Comparison of ENCODE assay signal across 8 cellular contexts in the genomic region with DNA sequence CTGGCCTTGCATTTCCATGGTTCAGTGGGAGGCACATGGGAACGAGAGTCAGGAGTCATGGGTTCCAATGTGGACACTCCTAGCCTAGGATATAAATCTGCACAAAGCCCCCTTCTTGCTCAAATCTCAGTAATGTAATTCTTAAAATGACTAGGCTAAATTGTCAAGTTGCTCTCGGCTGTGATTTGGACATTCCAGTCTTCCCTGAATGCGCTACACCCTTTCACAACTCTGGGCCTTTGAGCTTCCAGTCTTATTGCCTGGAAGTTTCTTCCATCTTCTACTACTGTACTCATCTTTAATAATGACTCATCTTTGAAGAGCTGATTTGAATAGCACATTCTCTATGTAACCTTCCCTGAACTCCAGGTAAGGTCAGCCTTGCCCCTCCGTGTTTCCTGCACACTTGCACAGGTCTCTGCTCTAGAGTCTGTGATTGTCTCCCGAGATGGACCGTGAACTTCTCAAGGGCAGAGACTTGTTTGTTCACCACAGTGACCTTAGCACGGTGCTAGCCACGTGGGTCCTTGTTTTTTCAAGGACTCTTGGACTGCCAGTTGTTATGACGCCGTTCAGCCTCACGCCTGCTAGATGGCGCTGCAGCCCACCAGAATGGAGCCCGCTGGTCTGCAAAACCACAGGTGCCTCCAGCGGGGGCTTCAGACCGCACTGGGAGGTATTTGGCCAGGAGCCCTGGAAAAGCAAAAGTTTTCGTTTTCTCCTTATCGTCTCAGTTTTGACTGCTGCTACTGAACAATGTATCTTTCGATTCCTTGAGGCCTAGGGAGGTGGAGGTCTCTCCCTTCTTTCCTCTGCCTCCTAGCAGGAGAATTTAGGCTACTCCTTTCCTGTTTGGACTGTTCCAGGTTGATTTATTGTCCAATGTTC. TPM values are rescaled to one million over a fixed set of nuclear protein-coding genes. Genes with fewer than 3 reads are reported as not detected.
DNase-seq lines count a peak whose midpoint lies in the region; ATAC-seq and TF ChIP-seq lines count a peak whose summit lies in the region.

No MANE protein-coding gene starts in this region.

- TF ChIP-seq EP300 in neural cell (conservative IDR thresholded peaks at IDR 0.05; ENCODE audit: poor library complexity, severe bottlenecking): no peak

- H3K9ac ChIP-seq in OCI-LY1 (ENCODE audit: low read length) (peak overlapping the region; percentile 9; the same call in 1 of the 2 replicates), fibroblast of lung (ENCODE audit: insufficient read depth, low read length) (no peak overlapping the region), neural cell (ENCODE audit: low read length) (no peak overlapping the region)

- H3K9me2 ChIP-seq in OCI-LY1 (ENCODE audit: low read depth, low read length) (no peaks in the 10 kb centered on the region), neural cell (ENCODE audit: insufficient read depth, low read length) (no peaks in the 10 kb centered on the region)

- H2AFZ ChIP-seq in OCI-LY1 (ENCODE audit: low read length): no peak overlapping the region
- peak overlapping the region; percentile 34 for H2AFZ ChIP-seq in fibroblast of lung (ENCODE audit: low read length)
- no peak overlapping the region for H2AFZ ChIP-seq in neural cell (ENCODE audit: low read depth, low read length)

- H3K36me3 ChIP-seq in OCI-LY1 (ENCODE audit: insufficient read depth, low read length) (no peaks in the 10 kb centered on the region), fibroblast of lung (ENCODE audit: control insufficient read depth, insufficient read depth, low read length) (no peaks in the 10 kb centered on the region), neural cell (ENCODE audit: insufficient read depth, low read length) (no peaks in the 10 kb centered on the region)

- no peaks in the 10 kb centered on the region for H3K79me2 ChIP-seq in OCI-LY1 (ENCODE audit: insufficient read depth, low read length)
- no peaks in the 10 kb centered on the region for H3K79me2 ChIP-seq in fibroblast of lung (ENCODE audit: control insufficient read depth, insufficient read depth, low read length)
- no peaks in the 10 kb centered on the region for H3K79me2 ChIP-seq in neural cell (replicated peaks; ENCODE audit: insufficient read depth, low read length)

- TF ChIP-seq CTCF in OCI-LY1 (IDR thresholded peaks at IDR 0.05; ENCODE audit: low read length) (peak; percentile 98), fibroblast of lung (conservative IDR thresholded peaks at IDR 0.05 in 1 of 2, IDR thresholded peaks at IDR 0.05 in 1 of 2; ENCODE audit: low read depth in 1 of 2, low read length in 2 of 2) (peak; percentile 92 to 96), neural cell (IDR thresholded peaks at IDR 0.05; ENCODE audit: poor library complexity, severe bottlenecking) (peak; percentile 74)

- peak overlapping the region; percentile 66 for H3K27ac ChIP-seq in OCI-LY1 (ENCODE audit: low read depth, low read length, poor library complexity, severe bottlenecking)
- H3K27ac ChIP-seq in fibroblast of lung (ENCODE audit: insufficient read depth, low read length): no peak overlapping the region
- no peak overlapping the region for H3K27ac ChIP-seq in neural cell (ENCODE audit: low read length)
- no peak overlapping the region for H3K27ac ChIP-seq in substantia nigra (ENCODE audit: low read depth, low read length, poor library complexity, severe bottlenecking)

- peak overlapping the region; percentile 22 for H3K4me3 ChIP-seq in OCI-LY1 (ENCODE audit: low read depth, low read length, poor library complexity, severe bottlenecking)
- H3K4me3 ChIP-seq in fibroblast of lung (replicated peaks in 1 of 4; ENCODE audit: control extremely low read depth in 1 of 4, insufficient read depth in 1 of 4, low read depth in 3 of 4, low read length in 4 of 4): peak overlapping the region in 1 of 4 experiments; percentile 12
- H3K4me3 ChIP-seq in neural cell (ENCODE audit: low read length): no peak overlapping the region

- H3K9me3 ChIP-seq in OCI-LY1 (ENCODE audit: low read length) (no peaks in the 10 kb centered on the region), fibroblast of lung (ENCODE audit: control insufficient read depth, insufficient read depth, low read depth, low read length) (no peaks in the 10 kb centered on the region), neural cell (ENCODE audit: low read length) (no peaks in the 10 kb centered on the region)

- H4K20me1 ChIP-seq in OCI-LY1 (ENCODE audit: insufficient read depth, low read length) (no peaks in the 10 kb centered on the region), fibroblast of lung (ENCODE audit: control insufficient read depth, extremely low read depth, insufficient read depth, low read length) (no peaks in the 10 kb centered on the region), neural cell (ENCODE audit: insufficient read depth) (no peaks in the 10 kb centered on the region)

- H3K4me1 ChIP-seq in OCI-LY1 (ENCODE audit: insufficient read depth, low read length, severe bottlenecking): peaks cover 42% of the 10 kb centered on the region
- peaks cover 9% of the 10 kb centered on the region for H3K4me1 ChIP-seq in fibroblast of lung (ENCODE audit: control insufficient read depth, extremely low read depth, insufficient read depth, low read length)

- H3K27me3 ChIP-seq in OCI-LY1 (ENCODE audit: insufficient read depth, low read length) (no peaks in the 10 kb centered on the region), fibroblast of lung (ENCODE audit: control insufficient read depth, insufficient read depth, low read length) (no peaks in the 10 kb centered on the region), neural cell (ENCODE audit: insufficient read depth, low read depth, low read length) (no peaks in the 10 kb centered on the region)

- peak; percentile 73 for ATAC-seq in GM19372 (IDR thresholded peaks at IDR 0.05; ENCODE audit: low read depth, unreplicated experiment)
- ATAC-seq in HG03521 (IDR thresholded peaks at IDR 0.05; ENCODE audit: unreplicated experiment): peak; percentile 57

- H3K4me2 ChIP-seq in OCI-LY1 (ENCODE audit: low read length) (peak overlapping the region; percentile 46; the same call in 1 of the 2 replicates), fibroblast of lung (ENCODE audit: extremely low read depth, insufficient read depth, low read length) (peak overlapping the region; percentile 37), neural cell (ENCODE audit: low read length) (no peak overlapping the region)

- peak; percentile 79 for TF ChIP-seq RAD21 in neural cell (conservative IDR thresholded peaks at IDR 0.05)

- DNase-seq in CD1c-positive myeloid dendritic cell (ENCODE audit: extremely low spot score): peak; percentile 74
- DNase-seq in activated T-cell treated with anti-CD3 and anti-CD28 coated beads, Interleukin-2, amount 50 U/mL, for 48 hours: peak; percentile 84 to 85
- DNase-seq in fibroblast of lung (ENCODE audit: low read depth in 2 of 2): peak; percentile 71 to 74
- peak in 45 of 49 donors; percentile 16 to 86 (median 60) for DNase-seq in substantia nigra (lab: John Stamatoyannopoulos, UW)

- H3F3A ChIP-seq in OCI-LY1 (ENCODE audit: insufficient read depth, low read length) (no peaks in the 10 kb centered on the region), neural cell (ENCODE audit: insufficient read depth, low read length, poor library complexity, severe bottlenecking) (no peaks in the 10 kb centered on the region)

TF ChIP-seq in neural cell, 6 proteins besides CTCF, POLR2A, EP300 and RAD21:
- TF ChIP-seq POLR2AphosphoS5 (IDR thresholded peaks at IDR 0.05): no peak
- TF ChIP-seq EZH2 (IDR thresholded peaks at IDR 0.05; ENCODE audit: borderline replicate concordance, insufficient read depth, low read length, poor library complexity, severe bottlenecking): no peak
- TF ChIP-seq SMC3 (conservative IDR thresholded peaks at IDR 0.05; ENCODE audit: poor library complexity): peak; percentile 80
TF ChIP-seq in neural cell: peak in this region for 1.

RNA-seq across cellular contexts. Expression of a gene that starts 44.3 kb away (rescaled TPM):
- total RNA-seq in fibroblast of lung: 58.8 and 66.0 TPM in 2 replicates
- polyA plus RNA-seq in fibroblast of lung (213 TPM in 2 replicates), neural cell (165 and 203 TPM in 2 replicates)
- 365 and 399 TPM in 2 replicates for polyA plus RNA-seq in fibroblast of lung (2012)
- polyA minus RNA-seq in fibroblast of lung (ENCODE audit: low replicate concordance) (15.9 and 16.1 TPM in 2 replicates), neural cell (41.1 and 49.0 TPM in 2 replicates)

RNA-seq across cellular contexts. Expression of a gene that starts 44.6 kb away (rescaled TPM):
- total RNA-seq in fibroblast of lung: 37.8 and 41.6 TPM in 2 replicates
- 47.6 and 62.2 TPM in 2 replicates for polyA plus RNA-seq in fibroblast of lung
- 34.3 and 38.4 TPM in 2 replicates for polyA plus RNA-seq in fibroblast of lung (2012)
- 20.8 and 29.7 TPM in 2 replicates for polyA minus RNA-seq in fibroblast of lung (ENCODE audit: low replicate concordance)
- 15.8 and 17.3 TPM in 2 replicates for polyA plus RNA-seq in neural cell
- 30.9 and 32.1 TPM in 2 replicates for polyA minus RNA-seq in neural cell
